In the genomic region with DNA sequence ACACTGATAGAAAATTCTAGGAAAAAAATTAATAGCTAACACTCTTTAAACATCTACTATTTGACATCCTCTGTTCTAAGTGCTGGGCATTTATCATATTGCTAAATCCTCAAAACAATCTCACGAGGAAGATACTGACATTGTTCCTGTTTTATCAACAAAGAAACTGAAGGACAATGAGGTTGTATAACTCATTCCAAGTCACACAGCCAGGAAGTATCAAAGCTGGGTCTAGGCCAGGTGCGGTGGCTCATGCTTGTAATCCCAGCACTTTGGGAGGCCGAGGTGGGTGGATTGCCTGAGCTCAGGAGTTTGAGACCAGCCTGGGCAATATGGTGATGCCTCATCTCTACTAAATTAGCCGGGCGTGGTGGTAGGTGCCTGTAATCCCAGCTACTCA, we compare ENCODE assay signal across 1 cellular context.
TF ChIP-seq lines count a peak whose summit lies in the region.

No MANE protein-coding gene starts in this region.

TF ChIP-seq in IMR-90, 13 proteins besides CTCF, POLR2A, EP300 and RAD21:
- TF ChIP-seq NFE2L2 (IDR thresholded peaks at IDR 0.05; ENCODE audit: low read depth, low read length) (no peak), BHLHE40 (IDR thresholded peaks at IDR 0.05; ENCODE audit: low read depth, low read length) (no peak), RFX5 (IDR thresholded peaks at IDR 0.05; ENCODE audit: low read depth, low read length) (no peak), SMC3 (IDR thresholded peaks at IDR 0.05; ENCODE audit: low read depth, low read length) (no peak), MXI1 (IDR thresholded peaks at IDR 0.05; ENCODE audit: borderline replicate concordance, low read depth, low read length) (no peak), MAFK (IDR thresholded peaks at IDR 0.05; ENCODE audit: low read depth, low read length) (no peak), CEBPB (IDR thresholded peaks at IDR 0.05; ENCODE audit: low read depth, low read length) (no peak), MAZ (IDR thresholded peaks at IDR 0.05; ENCODE audit: borderline replicate concordance, low read depth, low read length) (no peak), CHD1 (IDR thresholded peaks at IDR 0.05; ENCODE audit: low read depth, low read length) (no peak), FOS (IDR thresholded peaks at IDR 0.05; ENCODE audit: low read depth, low read length) (no peak), RCOR1 (IDR thresholded peaks at IDR 0.05; ENCODE audit: insufficient replicate concordance, low read length) (no peak)
- TF ChIP-seq, protein P1, sequence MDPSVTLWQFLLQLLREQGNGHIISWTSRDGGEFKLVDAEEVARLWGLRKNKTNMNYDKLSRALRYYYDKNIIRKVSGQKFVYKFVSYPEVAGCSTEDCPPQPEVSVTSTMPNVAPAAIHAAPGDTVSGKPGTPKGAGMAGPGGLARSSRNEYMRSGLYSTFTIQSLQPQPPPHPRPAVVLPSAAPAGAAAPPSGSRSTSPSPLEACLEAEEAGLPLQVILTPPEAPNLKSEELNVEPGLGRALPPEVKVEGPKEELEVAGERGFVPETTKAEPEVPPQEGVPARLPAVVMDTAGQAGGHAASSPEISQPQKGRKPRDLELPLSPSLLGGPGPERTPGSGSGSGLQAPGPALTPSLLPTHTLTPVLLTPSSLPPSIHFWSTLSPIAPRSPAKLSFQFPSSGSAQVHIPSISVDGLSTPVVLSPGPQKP (IDR thresholded peaks at IDR 0.05; ENCODE audit: borderline replicate concordance, low read depth, low read length), result no peak
- TF ChIP-seq, protein P2, sequence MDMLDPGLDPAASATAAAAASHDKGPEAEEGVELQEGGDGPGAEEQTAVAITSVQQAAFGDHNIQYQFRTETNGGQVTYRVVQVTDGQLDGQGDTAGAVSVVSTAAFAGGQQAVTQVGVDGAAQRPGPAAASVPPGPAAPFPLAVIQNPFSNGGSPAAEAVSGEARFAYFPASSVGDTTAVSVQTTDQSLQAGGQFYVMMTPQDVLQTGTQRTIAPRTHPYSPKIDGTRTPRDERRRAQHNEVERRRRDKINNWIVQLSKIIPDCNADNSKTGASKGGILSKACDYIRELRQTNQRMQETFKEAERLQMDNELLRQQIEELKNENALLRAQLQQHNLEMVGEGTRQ (IDR thresholded peaks at IDR 0.05; ENCODE audit: low read depth, low read length), result no peak
